Comparison of ENCODE assay signal across 1 cellular context in genomic region chr2:9768388-9768787, GRCh38.
A peak's percentile ranks its signal among the peaks of the same experiment; 100 is the strongest.
TF ChIP-seq lines count a peak whose summit lies in the region.

No MANE protein-coding gene starts in this region.

TF ChIP-seq in HepG2, 621 proteins besides CTCF, POLR2A, EP300 and RAD21 (continued from another document and continues in another):
- TF ChIP-seq TFAP4 (IDR thresholded peaks at IDR 0.05; ENCODE audit: borderline replicate concordance, low read depth) = peak; percentile 61; the same call in 1 of the 2 replicates
- no peak for TF ChIP-seq THRA (CRISPR knock-in tag; IDR thresholded peaks at IDR 0.05; ENCODE audit: borderline replicate concordance)
- 0 out of 2 replicates have a peak, but pooled peaks have one; percentile 65 for TF ChIP-seq ZNF225 (CRISPR knock-in tag; IDR thresholded peaks at IDR 0.05)
- TF ChIP-seq EEA1 (CRISPR knock-in tag; IDR thresholded peaks at IDR 0.05; ENCODE audit: borderline replicate concordance) = 0 out of 2 replicates have a peak, but pooled peaks have one; percentile 68
- no peak for TF ChIP-seq MBNL3 (CRISPR knock-in tag; conservative IDR thresholded peaks at IDR 0.05)
- TF ChIP-seq SOX6 (IDR thresholded peaks at IDR 0.05) = no peak
- peak; percentile 41; the same call in 1 of the 2 replicates for TF ChIP-seq SOX6 (CRISPR knock-in tag; IDR thresholded peaks at IDR 0.05)
- no peak for TF ChIP-seq ZNF7 (CRISPR knock-in tag; IDR thresholded peaks at IDR 0.05)
- TF ChIP-seq ARID5B (CRISPR knock-in tag; IDR thresholded peaks at IDR 0.05) = peak; percentile 23; the same call in 1 of the 2 replicates
- TF ChIP-seq DPF2 (CRISPR knock-in tag; IDR thresholded peaks at IDR 0.05; ENCODE audit: borderline replicate concordance, low read depth) = 0 out of 2 replicates have a peak, but pooled peaks have one; percentile 22
- TF ChIP-seq TGIF2 (CRISPR knock-in tag; IDR thresholded peaks at IDR 0.05) = 0 out of 2 replicates have a peak, but pooled peaks have one; percentile 19
- TF ChIP-seq ZNF337 (CRISPR knock-in tag; IDR thresholded peaks at IDR 0.05; ENCODE audit: borderline replicate concordance, low read depth) = no peak
- peak; percentile 58; the same call in 1 of the 2 replicates for TF ChIP-seq UBTF (CRISPR knock-in tag; IDR thresholded peaks at IDR 0.05)
- peak; percentile 70; the same call in 1 of the 2 replicates for TF ChIP-seq ZNF839 (CRISPR knock-in tag; IDR thresholded peaks at IDR 0.05; ENCODE audit: borderline replicate concordance)
- 0 out of 2 replicates have a peak, but pooled peaks have one; percentile 50 for TF ChIP-seq ZFX (CRISPR knock-in tag; IDR thresholded peaks at IDR 0.05; ENCODE audit: low read depth)
- peak; percentile 28; the same call in 1 of the 2 replicates for TF ChIP-seq ZSCAN21 (CRISPR knock-in tag; IDR thresholded peaks at IDR 0.05; ENCODE audit: borderline replicate concordance)
- TF ChIP-seq TRAFD1 (CRISPR knock-in tag; IDR thresholded peaks at IDR 0.05; ENCODE audit: borderline replicate concordance) = peak; percentile 75; the same call in 1 of the 2 replicates
- TF ChIP-seq MLXIP (CRISPR knock-in tag; IDR thresholded peaks at IDR 0.05; ENCODE audit: borderline replicate concordance) = no peak
- no peak for TF ChIP-seq NR2F6 (IDR thresholded peaks at IDR 0.05)
- TF ChIP-seq NR2F6 (CRISPR knock-in tag; IDR thresholded peaks at IDR 0.05) = no peak
- TF ChIP-seq ZNF3 (CRISPR knock-in tag; IDR thresholded peaks at IDR 0.05) = no peak
- peak; percentile 62 for TF ChIP-seq XRCC5 (optimal IDR thresholded peaks at IDR 0.05; ENCODE audit: low read length)
- 0 out of 2 replicates have a peak, but pooled peaks have one; percentile 49 for TF ChIP-seq ZNF589 (CRISPR knock-in tag; conservative IDR thresholded peaks at IDR 0.05)
- 0 out of 2 replicates have a peak, but pooled peaks have one; percentile 41 for TF ChIP-seq ZNF691 (CRISPR knock-in tag; IDR thresholded peaks at IDR 0.05; ENCODE audit: borderline replicate concordance, low read depth)
- no peak for TF ChIP-seq SETDB1 (CRISPR knock-in tag; IDR thresholded peaks at IDR 0.05; ENCODE audit: borderline replicate concordance)
- TF ChIP-seq CERS6 (CRISPR knock-in tag; IDR thresholded peaks at IDR 0.05) = no peak
- peak; percentile 38; the same call in 1 of the 2 replicates for TF ChIP-seq ARHGAP35 (CRISPR knock-in tag; IDR thresholded peaks at IDR 0.05; ENCODE audit: borderline replicate concordance)
- TF ChIP-seq CEBPG (CRISPR knock-in tag; IDR thresholded peaks at IDR 0.05) = no peak
- peak; percentile 15; the same call in 1 of the 2 replicates for TF ChIP-seq ZSCAN25 (CRISPR knock-in tag; IDR thresholded peaks at IDR 0.05)
- peak; percentile 54 for TF ChIP-seq SALL1 (CRISPR knock-in tag; IDR thresholded peaks at IDR 0.05)
- TF ChIP-seq ZNF614 (CRISPR knock-in tag; IDR thresholded peaks at IDR 0.05; ENCODE audit: borderline replicate concordance) = peak; percentile 12; the same call in 1 of the 2 replicates
- TF ChIP-seq LRRFIP1 (CRISPR knock-in tag; conservative IDR thresholded peaks at IDR 0.05) = no peak
- TF ChIP-seq ZNF292 (CRISPR knock-in tag; IDR thresholded peaks at IDR 0.05; ENCODE audit: borderline replicate concordance, low read depth) = peak; percentile 66; the same call in 1 of the 2 replicates
- TF ChIP-seq HNF4A (CRISPR knock-in tag; IDR thresholded peaks at IDR 0.05) = peak; percentile 34; the same call in 1 of the 2 replicates
- TF ChIP-seq KDM3A (CRISPR knock-in tag; IDR thresholded peaks at IDR 0.05; ENCODE audit: low read depth) = no peak
- TF ChIP-seq ZNF598 (CRISPR knock-in tag; IDR thresholded peaks at IDR 0.05; ENCODE audit: borderline replicate concordance) = 0 out of 2 replicates have a peak, but pooled peaks have one; percentile 13
- peak; percentile 37; the same call in 1 of the 2 replicates for TF ChIP-seq SAP130 (CRISPR knock-in tag; IDR thresholded peaks at IDR 0.05; ENCODE audit: low read depth)
- 0 out of 2 replicates have a peak, but pooled peaks have one; percentile 11 for TF ChIP-seq BCL6 (CRISPR knock-in tag; IDR thresholded peaks at IDR 0.05)
